12 cellular contexts compared by ENCODE assay signal in the genomic region with DNA sequence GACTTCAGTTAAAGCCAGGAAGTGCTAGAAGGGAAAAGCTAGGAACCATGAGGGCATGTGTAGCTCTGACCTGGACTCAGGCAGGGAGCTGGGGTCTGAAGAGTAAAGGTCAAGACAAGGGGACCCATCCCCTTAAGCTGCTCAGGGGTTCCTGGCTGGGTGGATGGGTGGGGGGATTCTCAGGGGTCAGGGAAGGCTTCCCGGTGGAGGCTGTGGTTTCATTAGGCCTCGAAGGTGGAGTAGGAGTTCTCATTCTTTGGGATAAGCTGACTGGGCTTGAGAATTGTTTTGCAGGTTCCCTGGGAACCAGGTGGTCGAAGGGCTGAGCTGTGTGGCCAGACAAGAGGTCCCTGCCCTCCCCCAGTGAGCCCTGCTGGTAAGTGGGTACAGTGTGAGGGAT. TPM values are rescaled to one million over a fixed set of nuclear protein-coding genes. Genes with fewer than 3 reads are reported as not detected.
DNase-seq lines count a peak whose midpoint lies in the region; ATAC-seq, FAIRE-seq and TF ChIP-seq lines count a peak whose summit lies in the region.
"Had no signal": no experiment of that assay in that cellular context is flagged by ENCODE, and none has a peak within 500 bp of the region (broad histone marks: within the 10 kb centered on the region; RNA-seq: fewer than 3 reads in every experiment).

No MANE protein-coding gene starts in this region.

- intact Hi-C loops in heart right ventricle (cut with DNase I): loop anchor here in 3 of 10 donors (10.0 kb wide), 2 partner anchors 240 to 380 kb away; a partner anchor contains a TSS
- intact Hi-C loops in left cardiac atrium (cut with DNase I): no loop called here
- intact Hi-C loops in colonic mucosa (cut with DNase I): no loop called here
- intact Hi-C loops in natural killer cell (cut with micrococcal nuclease): no loop called here

- H3K36me3 Mint-ChIP-seq in natural killer cell: no peaks in the 10 kb centered on the region

- H3K4me1 ChIP-seq in heart right ventricle (peaks cover 14 to 67% (median 41%) of the 10 kb centered on the region in 9 donors), colonic mucosa (peaks cover 7% of the 10 kb centered on the region)

- H3K9me3 ChIP-seq in heart right ventricle (no peaks in the 10 kb centered on the region), colonic mucosa (no peaks in the 10 kb centered on the region)

- ATAC-seq in heart right ventricle: no peak
- ATAC-seq in left cardiac atrium: no peak
- no peak for ATAC-seq in natural killer cell
- no peak for ATAC-seq in GM18909 (IDR thresholded peaks at IDR 0.05; ENCODE audit: poor library complexity, unreplicated experiment)
- ATAC-seq in HG03354 (IDR thresholded peaks at IDR 0.05; ENCODE audit: poor library complexity, severe bottlenecking, unreplicated experiment): no peak

- peak overlapping the region; percentile 21 to 79 for H3K27ac Mint-ChIP-seq in natural killer cell

- DNase-seq in heart right ventricle: no peak
- no peak for DNase-seq in left cardiac atrium
- DNase-seq in colonic mucosa: no peak
- no peak for DNase-seq in natural killer cell
- DNase-seq in urothelium cell line (ENCODE audit: low spot score): no peak
- no peak for DNase-seq in NCI-H146 treated with DMSO at 0.1 percent for 48 hours (lab: John Stamatoyannopoulos, UW; ENCODE audit: unreplicated experiment)
- DNase-seq: NCI-H1417; stimulated activated CD4-positive, alpha-beta T cell treated with anti-CD3 and anti-CD28 coated beads, Interleukin-4, amount 100 ng/mL, for 1 hour had no signal

- H3K4me3 ChIP-seq in heart right ventricle (peak overlapping the region in 7 of 10 donors; percentile 63 to 77 (median 74)), colonic mucosa (no peak overlapping the region)

- peak overlapping the region; percentile 66 for H3K4me3 Mint-ChIP-seq in natural killer cell

- 95 to 98% methylated on average over 3 of the region's 3 CpGs for WGBS in heart right ventricle, 2 donors

- peak overlapping the region in 9 of 10 donors; percentile 84 to 96 (median 92) for H3K27ac ChIP-seq in heart right ventricle
- peak overlapping the region; percentile 73 for H3K27ac ChIP-seq in colonic mucosa

- H3K27me3 Mint-ChIP-seq in natural killer cell (ENCODE audit: low read depth in 2 of 2): no peaks in the 10 kb centered on the region

- H3K9me3 Mint-ChIP-seq in natural killer cell: no peaks in the 10 kb centered on the region

- H3K9ac ChIP-seq in colonic mucosa (ENCODE audit: low read depth in 2 of 2, low read length in 2 of 2): peak overlapping the region; percentile 80 to 91

- H3K27me3 ChIP-seq in heart right ventricle (no peaks in the 10 kb centered on the region), colonic mucosa (no peaks in the 10 kb centered on the region)

- FAIRE-seq in urothelium cell line (lab: Jason Lieb, UNC): peak; percentile 63
- FAIRE-seq: D721Med had no signal

- peaks cover 26 to 42% of the 10 kb centered on the region in 2 donors for H3K4me1 Mint-ChIP-seq in natural killer cell

- peaks cover 0 to 25% (median 0%) of the 10 kb centered on the region in 9 donors for H3K36me3 ChIP-seq in heart right ventricle
- H3K36me3 ChIP-seq in colonic mucosa: no peaks in the 10 kb centered on the region

- TF ChIP-seq CTCF in heart right ventricle (IDR thresholded peaks at IDR 0.05): no peak
- TF ChIP-seq CTCF in colonic mucosa (IDR thresholded peaks at IDR 0.05): no peak
- TF ChIP-seq CTCF in natural killer cell (IDR thresholded peaks at IDR 0.05): no peak

RNA-seq across cellular contexts. Expression of a gene that starts 1.2 kb away (rescaled TPM):
- total RNA-seq in heart right ventricle: 1 to 10 TPM; 2.3 to 6.3 (median 2.9) TPM
- polyA plus RNA-seq in heart right ventricle: 1 to 10 TPM; 5.1 to 7.0 TPM
- 10 to 100 TPM in 1 of 2 donors, 1 to 10 TPM in 1; 8.7 to 11.3 TPM for total RNA-seq in left cardiac atrium
- 10 to 100 TPM; 11.6 to 15.2 TPM for total RNA-seq in colonic mucosa
- 1 to 10 TPM; 1.2 to 2.3 (median 1.8) TPM for total RNA-seq in natural killer cell
- total RNA-seq: H4 had no signal

RNA-seq across cellular contexts. Expression of a gene that starts 4.2 kb away (rescaled TPM):
- total RNA-seq in heart right ventricle (100 to 1,000 TPM; 111 to 193 (median 128) TPM), left cardiac atrium (100 to 1,000 TPM; 119 to 151 TPM), colonic mucosa (100 to 1,000 TPM; 125 to 135 TPM), natural killer cell (10 to 100 TPM; 37.7 to 51.0 (median 45.1) TPM)
- polyA plus RNA-seq in heart right ventricle: 100 to 1,000 TPM; 151 to 197 TPM

RNA-seq across cellular contexts. Expression of a gene that starts 4.7 kb away (rescaled TPM):
- total RNA-seq in heart right ventricle (10 to 100 TPM in 7 of 10 donors, 1 to 10 TPM in 3; 7.3 to 34.8 (median 12.3) TPM), left cardiac atrium (10 to 100 TPM; 16.7 to 21.1 TPM), colonic mucosa (10 to 100 TPM; 28.9 to 36.0 TPM), natural killer cell (10 to 100 TPM; 12.8 to 15.7 (median 14.2) TPM)
- 10 to 100 TPM in 1 of 2 donors, 1 to 10 TPM in 1; 6.6 to 13.0 TPM for polyA plus RNA-seq in heart right ventricle

RNA-seq across cellular contexts. Expression of a gene that starts 15.3 kb away (rescaled TPM):
- total RNA-seq in heart right ventricle: 100 to 1,000 TPM; 179 to 344 (median 265) TPM
- 100 to 1,000 TPM; 369 to 479 TPM for polyA plus RNA-seq in heart right ventricle
- total RNA-seq in left cardiac atrium: 100 to 1,000 TPM; 224 to 247 TPM
- 100 to 1,000 TPM; 131 to 154 TPM for total RNA-seq in colonic mucosa
- 10 to 100 TPM; 50.4 to 69.7 (median 63.8) TPM for total RNA-seq in natural killer cell

RNA-seq across cellular contexts. Expression of a gene that starts 55.3 kb away (rescaled TPM):
- under 1 TPM in 2 of 10 donors, not detected in 8; 0.12 to 0.17 TPM for total RNA-seq in heart right ventricle
- under 1 TPM; 0.32 to 0.95 TPM for polyA plus RNA-seq in heart right ventricle
- total RNA-seq in left cardiac atrium: under 1 TPM; 0.31 to 0.59 TPM
- total RNA-seq in colonic mucosa: 1 to 10 TPM; 2.2 to 2.9 TPM
- total RNA-seq in natural killer cell: 1 to 10 TPM; 3.8 to 5.5 (median 3.9) TPM
- total RNA-seq: H4 had no signal
